ENCODE assay signal across 1 cellular context in genomic region chr19:11359421-11359820, GRCh38.
TF ChIP-seq lines count a peak whose summit lies in the region.

No MANE protein-coding gene starts in this region.

TF ChIP-seq in HepG2, 621 proteins besides CTCF, POLR2A, EP300 and RAD21:
- peak; percentile 42 for TF ChIP-seq AGO1 (IDR thresholded peaks at IDR 0.05; ENCODE audit: low read depth, low read length, poor library complexity, severe bottlenecking)
- TF ChIP-seq KLF9 (CRISPR knock-in tag; IDR thresholded peaks at IDR 0.05; ENCODE audit: low read depth), result no peak
- TF ChIP-seq AGO2 (optimal IDR thresholded peaks at IDR 0.05; ENCODE audit: low read depth, low read length), result peak; percentile 39
